Comparison of ENCODE assay signal across 10 cellular contexts in the genomic region with DNA sequence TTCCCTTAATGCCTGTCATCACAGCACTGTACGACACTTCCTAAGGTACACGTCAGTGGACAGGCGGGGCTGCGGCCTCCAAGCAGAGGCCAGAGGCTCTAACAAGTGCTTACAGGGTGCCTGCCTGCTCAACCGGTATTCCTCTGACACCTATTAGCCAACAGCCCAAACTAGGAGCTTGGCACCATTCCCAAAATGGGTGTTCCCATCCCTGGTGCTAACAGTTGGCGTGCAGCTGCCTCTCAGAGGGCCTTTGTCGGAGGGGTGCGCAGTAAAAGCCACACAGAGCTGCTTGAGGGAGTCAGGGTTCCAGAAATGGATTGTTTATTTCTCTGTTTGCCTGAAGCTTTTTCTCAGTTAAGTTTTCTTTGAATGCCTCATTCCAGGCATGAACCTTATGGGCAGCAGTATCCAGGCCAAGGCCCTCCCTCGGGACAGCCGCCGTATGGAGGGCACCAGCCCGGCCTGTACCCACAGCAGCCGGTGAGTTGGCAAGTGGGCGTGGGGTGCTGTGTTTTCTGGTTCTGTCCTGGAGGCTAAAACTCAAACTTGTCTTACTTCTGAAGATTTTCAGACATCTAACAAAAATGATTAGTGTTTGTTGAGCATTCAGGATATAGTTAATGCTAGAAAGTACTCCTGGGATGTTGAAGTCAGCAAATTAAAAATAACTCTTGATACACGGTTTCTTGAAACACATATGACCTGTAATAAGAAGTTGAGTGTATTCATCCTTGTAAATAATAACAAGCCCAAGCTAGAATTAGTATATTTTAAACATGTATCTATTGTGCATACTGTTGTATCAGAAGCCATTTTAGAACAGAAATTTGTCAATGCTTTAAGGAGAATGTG.
DNase-seq lines count a peak whose midpoint lies in the region; ATAC-seq and TF ChIP-seq lines count a peak whose summit lies in the region.
"Had no signal": no experiment of that assay in that cellular context is flagged by ENCODE, and none has a peak within 500 bp of the region (broad histone marks: within the 10 kb centered on the region; RNA-seq: fewer than 3 reads in every experiment).

No MANE protein-coding gene starts in this region.

- H3K4me3 ChIP-seq in colonic mucosa (no peak overlapping the region), mucosa of rectum (ENCODE audit: low read length in 2 of 2) (peak overlapping the region in 1 of 2 donors; percentile 6), GM23338 (no peak overlapping the region)
- H3K4me3 ChIP-seq: BLaER1 treated with 17β-estradiol and CSF1 and Interleukin-3, amounts not matched to agents 10 nM and 100 nM had no signal

- H3K27ac Mint-ChIP-seq in CD4-positive, alpha-beta T cell, result peak overlapping the region; percentile 10
- no peak overlapping the region for H3K27ac Mint-ChIP-seq in GM23338
- H3K27ac Mint-ChIP-seq: naive B cell had no signal

- H3K4me2 ChIP-seq in GM23338, result no peak overlapping the region
- H3K4me2 ChIP-seq: BLaER1 treated with 17β-estradiol and CSF1 and Interleukin-3, amounts not matched to agents 10 nM and 100 nM had no signal

- intact Hi-C loops in CD4-positive, alpha-beta T cell (cut with DNase I, micrococcal nuclease), result no loop called here
- intact Hi-C loops in colonic mucosa (cut with DNase I), result no loop called here

- H2AFZ ChIP-seq in GM23338, result no peak overlapping the region

- H3K27ac ChIP-seq in CD4-positive, alpha-beta T cell (ENCODE audit: low read depth, low read length), result no peak overlapping the region
- peak overlapping the region; percentile 36 for H3K27ac ChIP-seq in colonic mucosa
- peak overlapping the region; percentile 75 to 77 for H3K27ac ChIP-seq in mucosa of rectum (ENCODE audit: low read depth in 2 of 2, low read length in 2 of 2)
- H3K27ac ChIP-seq in GM23338 (ENCODE audit: low read depth), result no peak overlapping the region
- H3K27ac ChIP-seq: BLaER1 treated with 17β-estradiol and CSF1 and Interleukin-3, amounts not matched to agents 10 nM and 100 nM had no signal

- peaks cover 31% of the 10 kb centered on the region for H3K4me1 Mint-ChIP-seq in CD4-positive, alpha-beta T cell (ENCODE audit: low read depth)
- peaks cover 6% of the 10 kb centered on the region; the same call in 1 of the 3 replicates for H3K4me1 Mint-ChIP-seq in GM23338

- no peaks in the 10 kb centered on the region for H3K9me3 ChIP-seq in CD4-positive, alpha-beta T cell (ENCODE audit: control insufficient read depth, low read length)
- H3K9me3 ChIP-seq in colonic mucosa (no peaks in the 10 kb centered on the region), mucosa of rectum (ENCODE audit: control insufficient read depth in 2 of 2, low read length in 2 of 2) (no peaks in the 10 kb centered on the region)
- H3K9me3 ChIP-seq: BLaER1 treated with 17β-estradiol and CSF1 and Interleukin-3, amounts not matched to agents 10 nM and 100 nM had no signal

- H3K9me2 ChIP-seq in GM23338 (ENCODE audit: insufficient read depth), result no peaks in the 10 kb centered on the region

- no peak overlapping the region for H3K4me3 Mint-ChIP-seq in CD4-positive, alpha-beta T cell
- H3K4me3 Mint-ChIP-seq in GM23338, result no peak overlapping the region
- H3K4me3 Mint-ChIP-seq: naive B cell had no signal

- CTCF ChIA-PET in CD4-positive, alpha-beta T cell (lab: Charles Lee), result no interaction called here

- DNase-seq in CD4-positive, alpha-beta T cell, result no peak
- peak; percentile 96 for DNase-seq in NCI-H2107 treated with DMSO at 0.1 percent for 48 hours (lab: John Stamatoyannopoulos, UW; ENCODE audit: unreplicated experiment)
- peak; percentile 93 for DNase-seq in colonic mucosa
- DNase-seq in GM23338 (ENCODE audit: low spot score), result no peak
- DNase-seq: naive B cell had no signal

- POLR2A ChIA-PET in CD4-positive, alpha-beta T cell (lab: Charles Lee), result no interaction called here

- no peak for TF ChIP-seq CTCF in CD4-positive, alpha-beta T cell (IDR thresholded peaks at IDR 0.05)
- no peak for TF ChIP-seq CTCF in colonic mucosa (IDR thresholded peaks at IDR 0.05)
- TF ChIP-seq CTCF in GM23338 (conservative IDR thresholded peaks at IDR 0.05; ENCODE audit: low read depth in 2 of 2), result no peak

- H3K79me2 ChIP-seq in GM23338 (replicated peaks; ENCODE audit: insufficient read depth), result no peaks in the 10 kb centered on the region

- no peaks in the 10 kb centered on the region for H3F3A ChIP-seq in GM23338 (replicated peaks; ENCODE audit: low read depth)

- H3K4me1 ChIP-seq in colonic mucosa (no peaks in the 10 kb centered on the region), mucosa of rectum (ENCODE audit: control insufficient read depth in 2 of 2, insufficient read depth in 2 of 2, low read length in 2 of 2) (peaks cover 2 to 9% of the 10 kb centered on the region in 2 donors), GM23338 (ENCODE audit: insufficient read depth) (no peaks in the 10 kb centered on the region)
- H3K4me1 ChIP-seq: BLaER1 treated with 17β-estradiol and CSF1 and Interleukin-3, amounts not matched to agents 10 nM and 100 nM had no signal

- no peaks in the 10 kb centered on the region for H3K36me3 ChIP-seq in colonic mucosa
- peaks cover 35 to 37% of the 10 kb centered on the region in 2 donors for H3K36me3 ChIP-seq in mucosa of rectum (ENCODE audit: control insufficient read depth in 2 of 2, insufficient read depth in 2 of 2, low read length in 2 of 2)
- peaks cover 10% of the 10 kb centered on the region for H3K36me3 ChIP-seq in GM23338 (ENCODE audit: insufficient read depth)

- H3K9ac ChIP-seq in colonic mucosa (ENCODE audit: low read depth in 2 of 2, low read length in 2 of 2) (peak overlapping the region in 1 of 2 donors; percentile 7), mucosa of rectum (ENCODE audit: low read depth in 1 of 2, low read length in 2 of 2) (peak overlapping the region; percentile 34 to 39)
- H3K9ac ChIP-seq: BLaER1 treated with 17β-estradiol and CSF1 and Interleukin-3, amounts not matched to agents 10 nM and 100 nM had no signal

- no peaks in the 10 kb centered on the region for H3K9me3 Mint-ChIP-seq in CD4-positive, alpha-beta T cell
- H3K9me3 Mint-ChIP-seq in GM23338, result no peaks in the 10 kb centered on the region; the same call in 2 of the 3 replicates
- H3K9me3 Mint-ChIP-seq: naive B cell had no signal

- no peaks in the 10 kb centered on the region for H3K27me3 Mint-ChIP-seq in CD4-positive, alpha-beta T cell
- no peaks in the 10 kb centered on the region for H3K27me3 Mint-ChIP-seq in GM23338 (ENCODE audit: insufficient read depth, low read depth, poor library complexity)
- H3K27me3 Mint-ChIP-seq: naive B cell had no signal

- H4K20me1 ChIP-seq in GM23338 (replicated peaks; ENCODE audit: insufficient read depth), result no peaks in the 10 kb centered on the region; the same call in 1 of the 2 replicates

- no peaks in the 10 kb centered on the region for H3K27me3 ChIP-seq in CD4-positive, alpha-beta T cell (ENCODE audit: control insufficient read depth, insufficient read depth, low read length)
- H3K27me3 ChIP-seq in colonic mucosa (no peaks in the 10 kb centered on the region), mucosa of rectum (ENCODE audit: control insufficient read depth in 2 of 2, insufficient read depth in 2 of 2, low read length in 2 of 2) (no peaks in the 10 kb centered on the region), GM23338 (ENCODE audit: insufficient read depth) (no peaks in the 10 kb centered on the region)
- H3K27me3 ChIP-seq: BLaER1 treated with 17β-estradiol and CSF1 and Interleukin-3, amounts not matched to agents 10 nM and 100 nM had no signal

- peaks cover 87% of the 10 kb centered on the region for H3K36me3 Mint-ChIP-seq in CD4-positive, alpha-beta T cell (ENCODE audit: low read depth)
- H3K36me3 Mint-ChIP-seq in GM23338 (ENCODE audit: low read depth), result peaks cover 32% of the 10 kb centered on the region

- no peak for ATAC-seq in CD4-positive, alpha-beta T cell (ENCODE audit: poor library complexity)
- no peak for ATAC-seq in HG03571 (IDR thresholded peaks at IDR 0.05; ENCODE audit: unreplicated experiment)
- no peak for ATAC-seq in HG03469 (IDR thresholded peaks at IDR 0.05; ENCODE audit: unreplicated experiment)
- ATAC-seq in HG03565 (IDR thresholded peaks at IDR 0.05; ENCODE audit: unreplicated experiment), result no peak
- ATAC-seq in GM23338, result no peak

TF ChIP-seq in GM23338, 12 proteins besides CTCF, POLR2A, EP300 and RAD21 (continues in another document):
- no peak for TF ChIP-seq POLR2AphosphoS5 (IDR thresholded peaks at IDR 0.05; ENCODE audit: low read depth)

Comparison
In these comparisons a context has a peak if more than half of its experiments do, and no peak if none do; other contexts are left out.
1. DNase-seq: peak in NCI-H2107 treated with DMSO at 0.1 percent for 48 hours (single experiment) and colonic mucosa (single experiment); none in CD4-positive, alpha-beta T cell (0 of 10) and GM23338 (single experiment).
2. H3K27ac ChIP-seq: peak in colonic mucosa (single experiment) and mucosa of rectum (2 of 2); none in CD4-positive, alpha-beta T cell (single experiment) and GM23338 (single experiment).